19 cellular contexts compared by ENCODE assay signal in the genomic region with DNA sequence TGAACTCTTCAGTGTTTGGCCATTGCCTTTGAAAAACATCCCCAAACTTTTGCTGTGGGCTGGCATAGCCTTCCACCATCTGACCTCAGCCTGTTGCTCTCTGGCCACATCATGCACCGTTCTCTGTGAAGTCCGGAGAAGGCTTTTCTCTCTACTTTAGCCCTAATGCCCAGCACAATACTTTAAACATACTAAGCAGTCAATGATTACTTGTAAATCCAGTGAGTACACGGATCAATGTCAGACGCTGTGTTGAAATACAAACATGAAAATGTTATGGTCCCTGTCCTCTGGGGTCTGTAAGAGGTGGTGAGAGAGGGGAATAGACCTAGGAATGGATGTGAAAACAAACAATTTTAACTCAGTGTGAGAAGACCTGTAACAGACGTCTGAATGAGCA.
DNase-seq lines count a peak whose midpoint lies in the region; ATAC-seq, FAIRE-seq and TF ChIP-seq lines count a peak whose summit lies in the region.
"Had no signal": no experiment of that assay in that cellular context is flagged by ENCODE, and none has a peak within 500 bp of the region (broad histone marks: within the 10 kb centered on the region; RNA-seq: fewer than 3 reads in every experiment).

No MANE protein-coding gene starts in this region.

- no peaks in the 10 kb centered on the region for H3K9me3 ChIP-seq in H9 (ENCODE audit: control insufficient read depth, low read depth, low read length)
- H3K9me3 ChIP-seq in H1 (ENCODE audit: insufficient read depth in 2 of 2, low read depth in 1 of 2, low read length in 1 of 2), result no peaks in the 10 kb centered on the region
- no peaks in the 10 kb centered on the region for H3K9me3 ChIP-seq in HepG2 (ENCODE audit: low read length)

- H3K9ac ChIP-seq in H9 (ENCODE audit: extremely low read depth, insufficient read length, low read length), result no peak overlapping the region
- no peak overlapping the region for H3K9ac ChIP-seq in H1 (replicated peaks in 1 of 4; ENCODE audit: extremely low read depth in 1 of 4, low read depth in 3 of 4, low read length in 3 of 4)
- H3K9ac ChIP-seq in HepG2 (ENCODE audit: insufficient read depth, low read depth, low read length), result no peak overlapping the region
- H3K9ac ChIP-seq: GM23248 had no signal

- H3K18ac ChIP-seq in H9 (ENCODE audit: insufficient read length, low read depth, low read length) (no peak overlapping the region), H1 (ENCODE audit: extremely low read depth, low read length) (no peak overlapping the region)

- H2AFZ ChIP-seq in H9 (ENCODE audit: low read length) (no peak overlapping the region), H1 (ENCODE audit: low read length) (no peak overlapping the region), HepG2 (ENCODE audit: low read length) (no peak overlapping the region)
- H2AFZ ChIP-seq: GM23248 had no signal

- H3K4me3 ChIP-seq in H1 (ENCODE audit: extremely low read depth in 1 of 4, insufficient read depth in 2 of 4, low read depth in 3 of 4, low read length in 4 of 4) (no peak overlapping the region), HepG2 (replicated peaks in 1 of 3; ENCODE audit: insufficient read depth in 1 of 3, low read depth in 2 of 3, low read length in 3 of 3) (no peak overlapping the region)
- H3K4me3 ChIP-seq: GM23248 had no signal

- H3K79me1 ChIP-seq in H9 (ENCODE audit: insufficient read depth, low read depth, low read length, poor library complexity, severe bottlenecking), result no peaks in the 10 kb centered on the region
- H3K79me1 ChIP-seq in H1 (ENCODE audit: low read depth, low read length), result no peaks in the 10 kb centered on the region; the same call in 1 of the 2 replicates

- H2BK12ac ChIP-seq in H9 (ENCODE audit: insufficient read length, low read depth, low read length), result no peak overlapping the region
- H2BK12ac ChIP-seq in H1 (ENCODE audit: low read depth, low read length), result peak overlapping the region; percentile 44; the same call in 1 of the 2 replicates

- peaks cover 44 to 46% of the 10 kb centered on the region in 2 experiments for H3K4me1 Mint-ChIP-seq in H9
- H3K4me1 Mint-ChIP-seq: CD4-positive, alpha-beta memory T cell had no signal

- FAIRE-seq in H1 (lab: Jason Lieb, UNC) (no peak), HepG2 (lab: Jason Lieb, UNC) (no peak)
- FAIRE-seq: GM12891, GM18507, GM19239, H54 had no signal

- ATAC-seq in HepG2, result peak; percentile 96

- H2BK5ac ChIP-seq in H9 (ENCODE audit: insufficient read length, low read length), result no peak overlapping the region
- H2BK5ac ChIP-seq in H1 (ENCODE audit: low read depth, low read length), result no peak overlapping the region

- H3K9me3 Mint-ChIP-seq in H9, result no peaks in the 10 kb centered on the region

- H3K27ac Mint-ChIP-seq in H9, result peak overlapping the region; percentile 19 to 34 (median 24); a peak in 4 of 7 replicates
- H3K27ac Mint-ChIP-seq: CD4-positive, alpha-beta memory T cell had no signal

- H3K14ac ChIP-seq in H9 (ENCODE audit: insufficient read depth, low read length) (no peak overlapping the region), H1 (ENCODE audit: insufficient read length) (no peak overlapping the region)

- TF ChIP-seq CTCF in H9 (conservative IDR thresholded peaks at IDR 0.05) (no peak), H1 (IDR thresholded peaks at IDR 0.05; ENCODE audit: control extremely low read depth in 1 of 3, insufficient read depth in 1 of 3, low read depth in 1 of 3, low read length in 3 of 3) (no peak), HepG2 (CRISPR knock-in tag; IDR thresholded peaks at IDR 0.05) (no peak)

- H3K4me3 Mint-ChIP-seq in H9, result no peak overlapping the region
- H3K4me3 Mint-ChIP-seq: CD4-positive, alpha-beta memory T cell had no signal

- TF ChIP-seq RAD21 in H1 (IDR thresholded peaks at IDR 0.05 in 1 of 2, conservative IDR thresholded peaks at IDR 0.05 in 1 of 2; ENCODE audit: low read depth in 2 of 2, low read length in 2 of 2) (no peak), HepG2 (CRISPR knock-in tag; IDR thresholded peaks at IDR 0.05) (no peak)

- POLR2A ChIA-PET in H1 (lab: Charles Lee; ENCODE audit: partially characterized antibody), result no interaction called here
- POLR2A ChIA-PET in HepG2 (lab: Yijun Ruan, JAX), result no interaction called here

- CTCF ChIA-PET in H1 (lab: Charles Lee; ENCODE audit: partially characterized antibody) (interaction anchor here (0.6 kb wide), 1 partner anchor 15 kb away, joined by 3 read pairs; no protein-coding TSS in a partner anchor), HepG2 (lab: Yijun Ruan, JAX; ENCODE audit: low intra/inter-chr PET ratio, low total read pairs) (no interaction called here)

- no peaks in the 10 kb centered on the region for H3K79me2 ChIP-seq in H9 (ENCODE audit: insufficient read depth, low read length)
- H3K79me2 ChIP-seq in H1 (ENCODE audit: control insufficient read depth in 1 of 2, insufficient read depth in 2 of 2, low read length in 2 of 2), result no peaks in the 10 kb centered on the region; a peak in 1 of 4 replicates
- H3K79me2 ChIP-seq in HepG2 (ENCODE audit: insufficient read depth, low read length), result no peaks in the 10 kb centered on the region

- H2BK15ac ChIP-seq in H9 (ENCODE audit: low read depth, low read length), result no peak overlapping the region
- H2BK15ac ChIP-seq in H1 (ENCODE audit: low read length), result no peak overlapping the region

- H3K4ac ChIP-seq in H9 (ENCODE audit: low read depth, low read length), result no peak overlapping the region
- H3K4ac ChIP-seq in H1 (replicated peaks; ENCODE audit: insufficient read length, low read depth, low read length), result no peak overlapping the region

- no peak for TF ChIP-seq EP300 in H1 (IDR thresholded peaks at IDR 0.05; ENCODE audit: borderline replicate concordance in 1 of 2, low read depth in 2 of 2, low read length in 2 of 2)
- peak in 1 of 2 experiments; percentile 25; a peak in 1 of 4 replicates for TF ChIP-seq EP300 in HepG2 (IDR thresholded peaks at IDR 0.05; ENCODE audit: low read depth in 2 of 2, low read length in 2 of 2)
- TF ChIP-seq EP300 in HepG2 (CRISPR knock-in tag; IDR thresholded peaks at IDR 0.05; ENCODE audit: borderline replicate concordance), result no peak

- TF ChIP-seq POLR2A in H1 (IDR thresholded peaks at IDR 0.05; ENCODE audit: control extremely low read depth in 1 of 2, low read depth in 2 of 2, low read length in 2 of 2), result no peak
- no peak for TF ChIP-seq POLR2A in HepG2 (IDR thresholded peaks at IDR 0.05; ENCODE audit: insufficient read depth in 1 of 2, low read depth in 2 of 2, low read length in 2 of 2)

- no peak overlapping the region for H3K4me2 ChIP-seq in H9 (ENCODE audit: insufficient read depth, insufficient read length, low read length)
- H3K4me2 ChIP-seq in H1 (ENCODE audit: insufficient read depth in 1 of 2, low read depth in 2 of 2, low read length in 2 of 2), result no peak overlapping the region
- H3K4me2 ChIP-seq in HepG2 (ENCODE audit: low read depth, low read length), result no peak overlapping the region

- H4K20me1 ChIP-seq in H9 (ENCODE audit: control insufficient read depth, insufficient read depth, insufficient read length) (no peaks in the 10 kb centered on the region), H1 (replicated peaks in 1 of 2; ENCODE audit: control insufficient read depth in 1 of 2, insufficient read depth in 2 of 2, low read length in 2 of 2) (no peaks in the 10 kb centered on the region), HepG2 (ENCODE audit: insufficient read depth, low read length) (no peaks in the 10 kb centered on the region)

- H3K4me1 ChIP-seq in H9 (ENCODE audit: insufficient read depth, low read length), result peaks cover 16% of the 10 kb centered on the region; the same call in 1 of the 2 replicates
- peaks cover 0 to 28% (median 15%) of the 10 kb centered on the region in 4 experiments; a peak in 5 of 7 replicates for H3K4me1 ChIP-seq in H1 (replicated peaks in 1 of 4; ENCODE audit: control insufficient read depth in 3 of 4, insufficient read depth in 4 of 4, low read length in 3 of 4)
- H3K4me1 ChIP-seq in HepG2 (ENCODE audit: insufficient read depth, low read length), result peaks cover 10% of the 10 kb centered on the region; the same call in 1 of the 2 replicates

- in situ Hi-C loops in HepG2 (cut with HindIII; ENCODE audit: extremely low pct_ligation_motif_present, low pct_unique_long_range_greater_than_20kb), result no loop called here

- H2BK20ac ChIP-seq in H9 (ENCODE audit: low read depth, low read length, poor library complexity, severe bottlenecking) (no peak overlapping the region), H1 (ENCODE audit: low read length) (peak overlapping the region; percentile 51; the same call in 1 of the 2 replicates)

- H4K91ac ChIP-seq in H9 (ENCODE audit: insufficient read length, low read depth, low read length) (no peak overlapping the region), H1 (replicated peaks; ENCODE audit: insufficient read length, low read length) (no peak overlapping the region)

- H3T11ph ChIP-seq in H9 (ENCODE audit: low read length), result no peak overlapping the region

- intact Hi-C loops in HepG2 (cut with micrococcal nuclease; ENCODE audit: unreplicated experiment), result no loop called here

- no peak overlapping the region for H3K23ac ChIP-seq in H9 (ENCODE audit: insufficient read length, low read depth, low read length)
- H3K23ac ChIP-seq in H1 (ENCODE audit: insufficient read length), result no peak overlapping the region

- no CpG with 5 or more reads among the region's 5 CpGs for WGBS in H9 (ENCODE audit: extremely low coverage, insufficient read length, low lambda C conversion rate)
- 89% methylated on average over 5 of the region's 5 CpGs; no CpG with 5 or more reads in 1 of the 2 experiments for WGBS in H1 (ENCODE audit: extremely low coverage in 1 of 2, insufficient coverage in 1 of 2, insufficient read length in 1 of 2, insufficient replicate concordance in 2 of 2, low coverage in 1 of 2, low lambda C conversion rate in 2 of 2, missing lambda C conversion rate in 1 of 2), 2 experiments
- 5% methylated on average over 5 of the region's 5 CpGs for whole genome bisulfite sequencing in HepG2 (ENCODE audit: low lambda C conversion rate)

- H2AK5ac ChIP-seq in H9 (ENCODE audit: insufficient read length, low read length) (no peak overlapping the region), H1 (ENCODE audit: low read depth, low read length) (peak overlapping the region; percentile 11; the same call in 1 of the 2 replicates)

- DNase-seq in H9 (no peak), H1 (ENCODE audit: low read depth in 1 of 2, low spot score in 2 of 2) (no peak), HepG2 (ENCODE audit: low spot score) (peak; percentile 32), NCI-H82 treated with DMSO at 0.1 percent for 48 hours (lab: John Stamatoyannopoulos, UW; ENCODE audit: unreplicated experiment) (no peak), NCI-H2081 treated with DMSO at 0.1 percent for 48 hours (lab: John Stamatoyannopoulos, UW) (no peak), SW 1271 (lab: John Stamatoyannopoulos, UW) (no peak)
- DNase-seq: C1 segment of cervical spinal cord; Calu3; CD4-positive, alpha-beta memory T cell; COR-L47; DMS53; DMS79 treated with DMSO at 0.1 percent for 48 hours; GF-D8; GM23248; HCEC 1CT had no signal

- H3K36me3 Mint-ChIP-seq in H9 (ENCODE audit: insufficient read depth in 1 of 3, low read depth in 3 of 3), result peaks cover 2 to 15% (median 10%) of the 10 kb centered on the region in 3 experiments
- H3K36me3 Mint-ChIP-seq: CD4-positive, alpha-beta memory T cell had no signal

- no peaks in the 10 kb centered on the region for H3K27me3 ChIP-seq in H9 (ENCODE audit: insufficient read depth, low read length)
- H3K27me3 ChIP-seq in H1 (replicated peaks in 1 of 4; ENCODE audit: control insufficient read depth in 3 of 4, extremely low read depth in 1 of 4, insufficient read depth in 3 of 4, low read length in 3 of 4), result no peaks in the 10 kb centered on the region
- H3K27me3 ChIP-seq in HepG2 (ENCODE audit: control insufficient read depth in 1 of 2, insufficient read depth in 2 of 2, low read length in 2 of 2), result no peaks in the 10 kb centered on the region

- no TSS peak for BruUV-seq in HepG2 (replicated peaks; lab: Mats Ljungman, UMichigan)

- no peak overlapping the region for H4K8ac ChIP-seq in H9 (replicated peaks; ENCODE audit: insufficient read length, low read depth, low read length)
- H4K8ac ChIP-seq in H1 (ENCODE audit: extremely low read depth, insufficient read depth, low read length), result no peak overlapping the region

- no peak overlapping the region for H3K56ac ChIP-seq in H9 (ENCODE audit: insufficient read length, low read depth, low read length)
- H3K56ac ChIP-seq in H1 (replicated peaks; ENCODE audit: insufficient read length, low read depth, low read length), result no peak overlapping the region

- no peaks in the 10 kb centered on the region for H3K23me2 ChIP-seq in H9 (ENCODE audit: insufficient read length, low read depth, low read length, poor library complexity, severe bottlenecking)
- H3K23me2 ChIP-seq in H1 (ENCODE audit: low read depth, low read length), result no peaks in the 10 kb centered on the region

- H3K36me3 ChIP-seq in H1 (ENCODE audit: control insufficient read depth in 2 of 4, insufficient read depth in 4 of 4, low read length in 3 of 4), result no peaks in the 10 kb centered on the region
- H3K36me3 ChIP-seq in HepG2 (replicated peaks in 1 of 2; ENCODE audit: control insufficient read depth in 1 of 2, insufficient read depth in 2 of 2, low read length in 2 of 2), result no peaks in the 10 kb centered on the region

- peaks cover 2% of the 10 kb centered on the region for H3K27me3 Mint-ChIP-seq in H9 (ENCODE audit: low read depth)
- H3K27me3 Mint-ChIP-seq: CD4-positive, alpha-beta memory T cell had no signal

- H3K27ac ChIP-seq in H9 (ENCODE audit: insufficient read length, low read depth, low read length) (no peak overlapping the region), H1 (ENCODE audit: low read depth, low read length) (no peak overlapping the region), HepG2 (ENCODE audit: extremely low read length, insufficient read depth, low read length) (no peak overlapping the region)
- H3K27ac ChIP-seq: GM23248 had no signal

- H4K5ac ChIP-seq in H9 (ENCODE audit: insufficient read length, low read depth, low read length) (no peak overlapping the region), H1 (ENCODE audit: insufficient read length, low read depth, low read length) (no peak overlapping the region)

- H2BK120ac ChIP-seq in H9 (ENCODE audit: low read depth, low read length, poor library complexity, severe bottlenecking), result no peak overlapping the region
- H2BK120ac ChIP-seq in H1 (replicated peaks; ENCODE audit: low read depth, low read length), result no peak overlapping the region
